2 cellular contexts compared by ENCODE assay signal in the genomic region with DNA sequence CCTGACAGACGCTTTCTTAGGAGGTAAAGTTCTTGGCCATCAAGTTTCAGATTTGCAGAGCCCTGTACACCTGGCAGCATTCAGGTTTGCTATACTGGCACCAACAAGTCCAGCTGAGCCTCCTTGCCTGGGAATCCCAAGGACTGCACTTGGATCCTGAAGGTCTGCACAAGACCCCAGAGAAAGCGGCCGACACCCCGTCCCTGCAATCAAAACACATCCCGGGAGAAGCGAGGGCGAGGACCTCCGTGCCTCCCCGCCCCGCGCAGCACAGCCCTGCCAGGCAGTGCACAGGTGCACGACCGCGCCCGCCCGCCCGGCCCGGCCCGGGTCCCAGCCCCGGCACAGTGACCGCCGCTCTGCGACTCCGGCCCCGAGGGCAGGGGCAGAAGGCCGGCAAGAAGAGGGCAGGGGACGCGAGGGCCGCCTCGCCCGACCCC.
TF ChIP-seq lines count a peak whose summit lies in the region.

No MANE protein-coding gene starts in this region.

TF ChIP-seq in HCT116, 20 proteins besides CTCF, POLR2A, EP300 and RAD21:
- TF ChIP-seq CBX3 (IDR thresholded peaks at IDR 0.05; ENCODE audit: low read depth), result no peak
- TF ChIP-seq SIN3A (IDR thresholded peaks at IDR 0.05; ENCODE audit: low read depth), result 0 out of 2 replicates have a peak, but pooled peaks have one; percentile 58

TF ChIP-seq in H1, 55 proteins besides CTCF, POLR2A, EP300 and RAD21:
- no peak for TF ChIP-seq FOSL1 (IDR thresholded peaks at IDR 0.05; ENCODE audit: insufficient read depth, low read depth, low read length)
TF ChIP-seq in H1: peak in this region for 0.
